1 cellular context compared by ENCODE assay signal in the genomic region with DNA sequence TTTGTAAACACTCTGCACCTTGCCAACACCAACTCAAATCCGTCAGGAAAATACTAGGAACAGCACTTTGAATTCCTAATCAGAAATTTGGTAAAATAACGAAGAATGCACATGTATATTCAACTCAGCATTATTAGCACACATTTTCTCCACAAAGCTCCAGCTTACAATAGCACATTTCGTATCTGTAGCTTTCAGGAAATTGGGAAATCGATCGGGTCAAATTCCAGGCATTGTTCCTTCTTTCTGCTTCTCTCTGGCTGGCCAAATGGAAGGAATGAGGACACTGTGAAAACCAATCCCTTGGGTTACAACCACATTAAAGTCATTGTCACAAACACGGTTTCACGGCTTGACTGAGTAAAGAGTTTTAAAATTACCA.
TF ChIP-seq lines count a peak whose summit lies in the region.

No MANE protein-coding gene starts in this region.

TF ChIP-seq in HepG2, 621 proteins besides CTCF, POLR2A, EP300 and RAD21 (continued from another document and continues in another):
- TF ChIP-seq, protein P1, sequence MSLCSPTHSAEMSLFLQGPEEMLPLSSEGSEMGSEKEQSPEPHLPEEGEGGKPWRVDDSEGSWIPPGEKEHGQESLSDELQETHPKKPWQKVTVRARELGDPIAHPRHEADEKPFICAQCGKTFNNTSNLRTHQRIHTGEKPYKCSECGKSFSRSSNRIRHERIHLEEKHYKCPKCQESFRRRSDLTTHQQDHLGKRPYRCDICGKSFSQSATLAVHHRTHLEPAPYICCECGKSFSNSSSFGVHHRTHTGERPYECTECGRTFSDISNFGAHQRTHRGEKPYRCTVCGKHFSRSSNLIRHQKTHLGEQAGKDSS (CRISPR knock-in tag; IDR thresholded peaks at IDR 0.05; ENCODE audit: borderline replicate concordance, low read depth) = no peak
- TF ChIP-seq, protein P2, sequence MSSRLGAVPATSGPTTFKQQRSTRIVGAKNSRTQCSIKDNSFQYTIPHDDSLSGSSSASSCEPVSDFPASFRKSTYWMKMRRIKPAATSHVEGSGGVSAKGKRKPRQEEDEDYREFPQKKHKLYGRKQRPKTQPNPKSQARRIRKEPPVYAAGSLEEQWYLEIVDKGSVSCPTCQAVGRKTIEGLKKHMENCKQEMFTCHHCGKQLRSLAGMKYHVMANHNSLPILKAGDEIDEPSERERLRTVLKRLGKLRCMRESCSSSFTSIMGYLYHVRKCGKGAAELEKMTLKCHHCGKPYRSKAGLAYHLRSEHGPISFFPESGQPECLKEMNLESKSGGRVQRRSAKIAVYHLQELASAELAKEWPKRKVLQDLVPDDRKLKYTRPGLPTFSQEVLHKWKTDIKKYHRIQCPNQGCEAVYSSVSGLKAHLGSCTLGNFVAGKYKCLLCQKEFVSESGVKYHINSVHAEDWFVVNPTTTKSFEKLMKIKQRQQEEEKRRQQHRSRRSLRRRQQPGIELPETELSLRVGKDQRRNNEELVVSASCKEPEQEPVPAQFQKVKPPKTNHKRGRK (CRISPR knock-in tag; IDR thresholded peaks at IDR 0.05) = no peak
- TF ChIP-seq PHF21A (CRISPR knock-in tag; IDR thresholded peaks at IDR 0.05) = peak; percentile 43; the same call in 1 of the 2 replicates
- TF ChIP-seq KAT7 (CRISPR knock-in tag; IDR thresholded peaks at IDR 0.05; ENCODE audit: borderline replicate concordance) = 0 out of 2 replicates have a peak, but pooled peaks have one; percentile 42
- TF ChIP-seq, protein P3, sequence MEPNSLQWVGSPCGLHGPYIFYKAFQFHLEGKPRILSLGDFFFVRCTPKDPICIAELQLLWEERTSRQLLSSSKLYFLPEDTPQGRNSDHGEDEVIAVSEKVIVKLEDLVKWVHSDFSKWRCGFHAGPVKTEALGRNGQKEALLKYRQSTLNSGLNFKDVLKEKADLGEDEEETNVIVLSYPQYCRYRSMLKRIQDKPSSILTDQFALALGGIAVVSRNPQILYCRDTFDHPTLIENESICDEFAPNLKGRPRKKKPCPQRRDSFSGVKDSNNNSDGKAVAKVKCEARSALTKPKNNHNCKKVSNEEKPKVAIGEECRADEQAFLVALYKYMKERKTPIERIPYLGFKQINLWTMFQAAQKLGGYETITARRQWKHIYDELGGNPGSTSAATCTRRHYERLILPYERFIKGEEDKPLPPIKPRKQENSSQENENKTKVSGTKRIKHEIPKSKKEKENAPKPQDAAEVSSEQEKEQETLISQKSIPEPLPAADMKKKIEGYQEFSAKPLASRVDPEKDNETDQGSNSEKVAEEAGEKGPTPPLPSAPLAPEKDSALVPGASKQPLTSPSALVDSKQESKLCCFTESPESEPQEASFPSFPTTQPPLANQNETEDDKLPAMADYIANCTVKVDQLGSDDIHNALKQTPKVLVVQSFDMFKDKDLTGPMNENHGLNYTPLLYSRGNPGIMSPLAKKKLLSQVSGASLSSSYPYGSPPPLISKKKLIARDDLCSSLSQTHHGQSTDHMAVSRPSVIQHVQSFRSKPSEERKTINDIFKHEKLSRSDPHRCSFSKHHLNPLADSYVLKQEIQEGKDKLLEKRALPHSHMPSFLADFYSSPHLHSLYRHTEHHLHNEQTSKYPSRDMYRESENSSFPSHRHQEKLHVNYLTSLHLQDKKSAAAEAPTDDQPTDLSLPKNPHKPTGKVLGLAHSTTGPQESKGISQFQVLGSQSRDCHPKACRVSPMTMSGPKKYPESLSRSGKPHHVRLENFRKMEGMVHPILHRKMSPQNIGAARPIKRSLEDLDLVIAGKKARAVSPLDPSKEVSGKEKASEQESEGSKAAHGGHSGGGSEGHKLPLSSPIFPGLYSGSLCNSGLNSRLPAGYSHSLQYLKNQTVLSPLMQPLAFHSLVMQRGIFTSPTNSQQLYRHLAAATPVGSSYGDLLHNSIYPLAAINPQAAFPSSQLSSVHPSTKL (CRISPR knock-in tag; IDR thresholded peaks at IDR 0.05) = peak; percentile 82
- TF ChIP-seq ZNF761 (CRISPR knock-in tag; conservative IDR thresholded peaks at IDR 0.05) = no peak
- TF ChIP-seq KAT8 (CRISPR knock-in tag; IDR thresholded peaks at IDR 0.05) = peak; percentile 61
- TF ChIP-seq, protein P4, sequence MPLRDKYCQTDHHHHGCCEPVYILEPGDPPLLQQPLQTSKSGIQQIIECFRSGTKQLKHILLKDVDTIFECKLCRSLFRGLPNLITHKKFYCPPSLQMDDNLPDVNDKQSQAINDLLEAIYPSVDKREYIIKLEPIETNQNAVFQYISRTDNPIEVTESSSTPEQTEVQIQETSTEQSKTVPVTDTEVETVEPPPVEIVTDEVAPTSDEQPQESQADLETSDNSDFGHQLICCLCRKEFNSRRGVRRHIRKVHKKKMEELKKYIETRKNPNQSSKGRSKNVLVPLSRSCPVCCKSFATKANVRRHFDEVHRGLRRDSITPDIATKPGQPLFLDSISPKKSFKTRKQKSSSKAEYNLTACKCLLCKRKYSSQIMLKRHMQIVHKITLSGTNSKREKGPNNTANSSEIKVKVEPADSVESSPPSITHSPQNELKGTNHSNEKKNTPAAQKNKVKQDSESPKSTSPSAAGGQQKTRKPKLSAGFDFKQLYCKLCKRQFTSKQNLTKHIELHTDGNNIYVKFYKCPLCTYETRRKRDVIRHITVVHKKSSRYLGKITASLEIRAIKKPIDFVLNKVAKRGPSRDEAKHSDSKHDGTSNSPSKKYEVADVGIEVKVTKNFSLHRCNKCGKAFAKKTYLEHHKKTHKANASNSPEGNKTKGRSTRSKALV (CRISPR knock-in tag; IDR thresholded peaks at IDR 0.05) = no peak
- peak; percentile 55; the same call in 1 of the 2 replicates for TF ChIP-seq RXRB (CRISPR knock-in tag; IDR thresholded peaks at IDR 0.05; ENCODE audit: borderline replicate concordance)
- 0 out of 2 replicates have a peak, but pooled peaks have one; percentile 21 for TF ChIP-seq ZNF12 (CRISPR knock-in tag; IDR thresholded peaks at IDR 0.05)
- TF ChIP-seq ZEB1 (IDR thresholded peaks at IDR 0.05; ENCODE audit: insufficient replicate concordance, low read depth) = no peak
- TF ChIP-seq, protein P5, sequence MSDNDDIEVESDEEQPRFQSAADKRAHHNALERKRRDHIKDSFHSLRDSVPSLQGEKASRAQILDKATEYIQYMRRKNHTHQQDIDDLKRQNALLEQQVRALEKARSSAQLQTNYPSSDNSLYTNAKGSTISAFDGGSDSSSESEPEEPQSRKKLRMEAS (IDR thresholded peaks at IDR 0.05) = peak; percentile 45; the same call in 1 of the 2 replicates
- peak; percentile 98 for TF ChIP-seq SOX5 (CRISPR knock-in tag; IDR thresholded peaks at IDR 0.05; ENCODE audit: borderline replicate concordance)
- TF ChIP-seq POLR2AphosphoS5 (IDR thresholded peaks at IDR 0.05; ENCODE audit: low read depth, low read length) = no peak
- peak; percentile 49; the same call in 1 of the 2 replicates for TF ChIP-seq RARA (CRISPR knock-in tag; IDR thresholded peaks at IDR 0.05)
- TF ChIP-seq ZNF547 (CRISPR knock-in tag; IDR thresholded peaks at IDR 0.05) = peak; percentile 62; the same call in 1 of the 2 replicates
- TF ChIP-seq ZNF790 (CRISPR knock-in tag; IDR thresholded peaks at IDR 0.05; ENCODE audit: borderline replicate concordance) = no peak
- TF ChIP-seq NONO (IDR thresholded peaks at IDR 0.05) = no peak
- TF ChIP-seq NONO (CRISPR knock-in tag; conservative IDR thresholded peaks at IDR 0.05) = 0 out of 2 replicates have a peak, but pooled peaks have one; percentile 35
- TF ChIP-seq RELA (CRISPR knock-in tag; IDR thresholded peaks at IDR 0.05) = no peak
- TF ChIP-seq, protein P6, sequence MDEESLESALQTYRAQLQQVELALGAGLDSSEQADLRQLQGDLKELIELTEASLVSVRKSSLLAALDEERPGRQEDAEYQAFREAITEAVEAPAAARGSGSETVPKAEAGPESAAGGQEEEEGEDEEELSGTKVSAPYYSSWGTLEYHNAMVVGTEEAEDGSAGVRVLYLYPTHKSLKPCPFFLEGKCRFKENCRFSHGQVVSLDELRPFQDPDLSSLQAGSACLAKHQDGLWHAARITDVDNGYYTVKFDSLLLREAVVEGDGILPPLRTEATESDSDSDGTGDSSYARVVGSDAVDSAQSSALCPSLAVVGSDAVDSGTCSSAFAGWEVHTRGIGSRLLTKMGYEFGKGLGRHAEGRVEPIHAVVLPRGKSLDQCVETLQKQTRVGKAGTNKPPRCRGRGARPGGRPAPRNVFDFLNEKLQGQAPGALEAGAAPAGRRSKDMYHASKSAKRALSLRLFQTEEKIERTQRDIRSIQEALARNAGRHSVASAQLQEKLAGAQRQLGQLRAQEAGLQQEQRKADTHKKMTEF (CRISPR knock-in tag; IDR thresholded peaks at IDR 0.05) = peak; percentile 45; the same call in 1 of the 2 replicates
- no peak for TF ChIP-seq PHF8 (CRISPR knock-in tag; IDR thresholded peaks at IDR 0.05)
- no peak for TF ChIP-seq BRCA1 (CRISPR knock-in tag; IDR thresholded peaks at IDR 0.05)
- TF ChIP-seq GABPB1 (CRISPR knock-in tag; IDR thresholded peaks at IDR 0.05) = no peak; the same call in 1 of the 2 replicates
- TF ChIP-seq ZNF510 (CRISPR knock-in tag; IDR thresholded peaks at IDR 0.05; ENCODE audit: low read depth) = 0 out of 2 replicates have a peak, but pooled peaks have one; percentile 40
- no peak for TF ChIP-seq CBX5 (CRISPR knock-in tag; IDR thresholded peaks at IDR 0.05; ENCODE audit: borderline replicate concordance)
- 0 out of 2 replicates have a peak, but pooled peaks have one; percentile 22 for TF ChIP-seq ELF1 (CRISPR knock-in tag; IDR thresholded peaks at IDR 0.05)
- no peak for TF ChIP-seq SSRP1 (CRISPR knock-in tag; IDR thresholded peaks at IDR 0.05)
- TF ChIP-seq, protein P7, sequence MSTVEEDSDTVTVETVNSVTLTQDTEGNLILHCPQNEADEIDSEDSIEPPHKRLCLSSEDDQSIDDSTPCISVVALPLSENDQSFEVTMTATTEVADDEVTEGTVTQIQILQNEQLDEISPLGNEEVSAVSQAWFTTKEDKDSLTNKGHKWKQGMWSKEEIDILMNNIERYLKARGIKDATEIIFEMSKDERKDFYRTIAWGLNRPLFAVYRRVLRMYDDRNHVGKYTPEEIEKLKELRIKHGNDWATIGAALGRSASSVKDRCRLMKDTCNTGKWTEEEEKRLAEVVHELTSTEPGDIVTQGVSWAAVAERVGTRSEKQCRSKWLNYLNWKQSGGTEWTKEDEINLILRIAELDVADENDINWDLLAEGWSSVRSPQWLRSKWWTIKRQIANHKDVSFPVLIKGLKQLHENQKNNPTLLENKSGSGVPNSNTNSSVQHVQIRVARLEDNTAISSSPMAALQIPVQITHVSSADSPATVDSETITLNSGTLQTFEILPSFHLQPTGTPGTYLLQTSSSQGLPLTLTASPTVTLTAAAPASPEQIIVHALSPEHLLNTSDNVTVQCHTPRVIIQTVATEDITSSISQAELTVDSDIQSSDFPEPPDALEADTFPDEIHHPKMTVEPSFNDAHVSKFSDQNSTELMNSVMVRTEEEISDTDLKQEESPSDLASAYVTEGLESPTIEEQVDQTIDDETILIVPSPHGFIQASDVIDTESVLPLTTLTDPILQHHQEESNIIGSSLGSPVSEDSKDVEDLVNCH (CRISPR knock-in tag; IDR thresholded peaks at IDR 0.05) = no peak
- TF ChIP-seq TBX2 (CRISPR knock-in tag; IDR thresholded peaks at IDR 0.05; ENCODE audit: borderline replicate concordance) = peak; percentile 32; the same call in 1 of the 2 replicates
- TF ChIP-seq NFKBIZ (CRISPR knock-in tag; IDR thresholded peaks at IDR 0.05) = 0 out of 2 replicates have a peak, but pooled peaks have one; percentile 32
- TF ChIP-seq RNF2 (conservative IDR thresholded peaks at IDR 0.05; ENCODE audit: low read depth) = no peak
- TF ChIP-seq NFYB (CRISPR knock-in tag; IDR thresholded peaks at IDR 0.05) = no peak
- TF ChIP-seq, protein P8, sequence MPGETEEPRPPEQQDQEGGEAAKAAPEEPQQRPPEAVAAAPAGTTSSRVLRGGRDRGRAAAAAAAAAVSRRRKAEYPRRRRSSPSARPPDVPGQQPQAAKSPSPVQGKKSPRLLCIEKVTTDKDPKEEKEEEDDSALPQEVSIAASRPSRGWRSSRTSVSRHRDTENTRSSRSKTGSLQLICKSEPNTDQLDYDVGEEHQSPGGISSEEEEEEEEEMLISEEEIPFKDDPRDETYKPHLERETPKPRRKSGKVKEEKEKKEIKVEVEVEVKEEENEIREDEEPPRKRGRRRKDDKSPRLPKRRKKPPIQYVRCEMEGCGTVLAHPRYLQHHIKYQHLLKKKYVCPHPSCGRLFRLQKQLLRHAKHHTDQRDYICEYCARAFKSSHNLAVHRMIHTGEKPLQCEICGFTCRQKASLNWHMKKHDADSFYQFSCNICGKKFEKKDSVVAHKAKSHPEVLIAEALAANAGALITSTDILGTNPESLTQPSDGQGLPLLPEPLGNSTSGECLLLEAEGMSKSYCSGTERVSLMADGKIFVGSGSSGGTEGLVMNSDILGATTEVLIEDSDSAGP (CRISPR knock-in tag; IDR thresholded peaks at IDR 0.05; ENCODE audit: borderline replicate concordance) = no peak
- TF ChIP-seq CEBPG (CRISPR knock-in tag; IDR thresholded peaks at IDR 0.05) = peak; percentile 86
- peak; percentile 86 for TF ChIP-seq GATAD2A (CRISPR knock-in tag; IDR thresholded peaks at IDR 0.05)
- no peak for TF ChIP-seq GLI4 (CRISPR knock-in tag; IDR thresholded peaks at IDR 0.05; ENCODE audit: borderline replicate concordance)
- peak; percentile 41; the same call in 1 of the 2 replicates for TF ChIP-seq NFIC (IDR thresholded peaks at IDR 0.05; ENCODE audit: low read length)
- no peak for TF ChIP-seq PAX8 (CRISPR knock-in tag; IDR thresholded peaks at IDR 0.05; ENCODE audit: borderline replicate concordance)
- TF ChIP-seq TAF15 (IDR thresholded peaks at IDR 0.05; ENCODE audit: low read depth, low read length, poor library complexity, severe bottlenecking) = no peak
- TF ChIP-seq ELF3 (CRISPR knock-in tag; IDR thresholded peaks at IDR 0.05) = peak; percentile 82
- no peak for TF ChIP-seq ZNF839 (CRISPR knock-in tag; IDR thresholded peaks at IDR 0.05; ENCODE audit: borderline replicate concordance)
- TF ChIP-seq NR2F6 (IDR thresholded peaks at IDR 0.05) = peak; percentile 62
- TF ChIP-seq NR2F6 (CRISPR knock-in tag; IDR thresholded peaks at IDR 0.05) = peak; percentile 71; the same call in 1 of the 2 replicates
- TF ChIP-seq RBFOX2 (IDR thresholded peaks at IDR 0.05; ENCODE audit: low read depth, low read length) = peak; percentile 40; the same call in 1 of the 2 replicates
- no peak for TF ChIP-seq XRCC5 (optimal IDR thresholded peaks at IDR 0.05; ENCODE audit: low read length)
- TF ChIP-seq RXRA (CRISPR knock-in tag; IDR thresholded peaks at IDR 0.05) = no peak
- TF ChIP-seq TSC22D2 (CRISPR knock-in tag; IDR thresholded peaks at IDR 0.05; ENCODE audit: borderline replicate concordance) = peak; percentile 28; the same call in 1 of the 2 replicates
- no peak for TF ChIP-seq FOXP1 (IDR thresholded peaks at IDR 0.05)
- 0 out of 2 replicates have a peak, but pooled peaks have one; percentile 27 for TF ChIP-seq FOXP1 (CRISPR knock-in tag; IDR thresholded peaks at IDR 0.05)
- peak; percentile 62 for TF ChIP-seq PPARG (CRISPR knock-in tag; conservative IDR thresholded peaks at IDR 0.05)
- TF ChIP-seq GPN1 (CRISPR knock-in tag; IDR thresholded peaks at IDR 0.05; ENCODE audit: borderline replicate concordance) = no peak
- TF ChIP-seq, protein P9, sequence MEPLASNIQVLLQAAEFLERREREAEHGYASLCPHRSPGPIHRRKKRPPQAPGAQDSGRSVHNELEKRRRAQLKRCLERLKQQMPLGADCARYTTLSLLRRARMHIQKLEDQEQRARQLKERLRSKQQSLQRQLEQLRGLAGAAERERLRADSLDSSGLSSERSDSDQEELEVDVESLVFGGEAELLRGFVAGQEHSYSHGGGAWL (CRISPR knock-in tag; IDR thresholded peaks at IDR 0.05) = no peak; the same call in 1 of the 2 replicates
